In the genomic region with DNA sequence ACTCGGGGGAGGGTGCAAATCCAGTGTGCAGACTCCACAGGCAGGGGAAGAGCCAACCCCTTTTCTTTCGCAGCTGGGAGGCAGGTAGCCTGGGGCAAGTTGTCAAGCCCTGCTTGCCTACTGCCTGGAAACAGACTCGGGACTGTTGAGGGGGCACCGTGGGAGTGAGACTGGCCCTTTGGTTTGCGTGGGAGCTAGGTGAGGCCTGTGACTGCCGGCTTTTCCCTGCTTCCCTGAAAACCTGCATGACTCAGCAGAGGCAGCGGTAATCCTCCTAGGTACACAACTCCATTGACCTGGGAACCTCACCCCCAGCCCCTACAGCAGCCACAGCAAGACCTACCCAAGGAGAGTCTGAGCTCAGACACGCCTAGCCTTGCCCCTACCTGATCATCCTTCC, we compare ENCODE assay signal across 27 cellular contexts.
"Had no signal": no experiment of that assay in that cellular context is flagged by ENCODE, and none has a peak within 500 bp of the region (broad histone marks: within the 10 kb centered on the region; RNA-seq: fewer than 3 reads in every experiment).

No MANE protein-coding gene starts in this region.

- H3K27ac Mint-ChIP-seq: natural killer cell; nephron; neural progenitor cell; progenitor cell of endocrine pancreas; stimulated activated effector memory CD8-positive, alpha-beta T cell treated with anti-CD3 and anti-CD28 coated beads, Interleukin-12 subunit alpha, Interleukin-12 subunit beta, amount 100 ng/mL, for 72 hours; stimulated activated naive B cell treated with anti-CD40 and anti-IgM and Interleukin-4, amounts not matched to agents 10 μg/mL and 1 μg/mL and 100 μg/mL, for 72 hours; stimulated activated naive CD8-positive, alpha-beta T cell treated with anti-CD3 and anti-CD28 coated beads, Interleukin-15, Interleukin-2, amounts not matched to agents 100 ng/mL and 50 ng/mL, for 24 hours had no signal

- H3K36me3 Mint-ChIP-seq: natural killer cell; neural progenitor cell; stimulated activated effector memory CD8-positive, alpha-beta T cell treated with anti-CD3 and anti-CD28 coated beads, Interleukin-12 subunit alpha, Interleukin-12 subunit beta, amount 100 ng/mL, for 72 hours; stimulated activated naive B cell treated with anti-CD40 and anti-IgM and Interleukin-4, amounts not matched to agents 10 μg/mL and 1 μg/mL and 100 μg/mL, for 72 hours had no signal

- H3K4me3 ChIP-seq: neural progenitor cell, pancreas, psoas muscle, right lobe of liver, sigmoid colon, stomach, thoracic aorta, thyroid gland, tibial nerve, upper lobe of left lung, vagina had no signal

- H3K27ac ChIP-seq: neural progenitor cell, neutrophil, pancreas, psoas muscle, right lobe of liver, sigmoid colon, stomach, thoracic aorta, thyroid gland, tibial nerve, upper lobe of left lung, vagina had no signal

- H3K4me3 Mint-ChIP-seq: natural killer cell; nephron; neural progenitor cell; stimulated activated effector memory CD8-positive, alpha-beta T cell treated with anti-CD3 and anti-CD28 coated beads, Interleukin-12 subunit alpha, Interleukin-12 subunit beta, amount 100 ng/mL, for 72 hours; stimulated activated naive B cell treated with anti-CD40 and anti-IgM and Interleukin-4, amounts not matched to agents 10 μg/mL and 1 μg/mL and 100 μg/mL, for 72 hours; stimulated activated naive CD8-positive, alpha-beta T cell treated with anti-CD3 and anti-CD28 coated beads, Interleukin-15, Interleukin-2, amounts not matched to agents 100 ng/mL and 50 ng/mL, for 24 hours had no signal

- H3K4me1 Mint-ChIP-seq: natural killer cell; nephron; neural progenitor cell; stimulated activated effector memory CD8-positive, alpha-beta T cell treated with anti-CD3 and anti-CD28 coated beads, Interleukin-12 subunit alpha, Interleukin-12 subunit beta, amount 100 ng/mL, for 72 hours; stimulated activated naive B cell treated with anti-CD40 and anti-IgM and Interleukin-4, amounts not matched to agents 10 μg/mL and 1 μg/mL and 100 μg/mL, for 72 hours had no signal

- H3K27me3 Mint-ChIP-seq: progenitor cell of endocrine pancreas; stimulated activated naive B cell treated with anti-CD40 and anti-IgM and Interleukin-4, amounts not matched to agents 10 μg/mL and 1 μg/mL and 100 μg/mL, for 72 hours; stimulated activated naive CD8-positive, alpha-beta T cell treated with anti-CD3 and anti-CD28 coated beads, Interleukin-15, Interleukin-2, amounts not matched to agents 100 ng/mL and 50 ng/mL, for 24 hours had no signal

- H2AFZ ChIP-seq: neural progenitor cell had no signal

- ATAC-seq: natural killer cell; pancreas; psoas muscle; right cardiac atrium; right lobe of liver; stimulated activated effector memory CD8-positive, alpha-beta T cell treated with anti-CD3 and anti-CD28 coated beads, Interleukin-12 subunit alpha, Interleukin-12 subunit beta, amount 100 ng/mL, for 72 hours; stimulated activated naive B cell treated with anti-CD40 and anti-IgM and Interleukin-4, amounts not matched to agents 10 μg/mL and 1 μg/mL and 100 μg/mL, for 72 hours had no signal

- H3K4me1 ChIP-seq: neural progenitor cell, pancreas, psoas muscle, right lobe of liver, sigmoid colon, stomach, thyroid gland, tibial nerve, upper lobe of left lung, vagina had no signal

- DNase-seq: natural killer cell; nucleus accumbens; psoas muscle; right lobe of liver; sigmoid colon; small intestine; stimulated activated CD4-positive, alpha-beta T cell treated with anti-CD3 and anti-CD28 coated beads, Interleukin-15, amount 100 ng/mL, for 24 hours; stimulated activated CD4-positive, alpha-beta T cell treated with anti-CD3 and anti-CD28 coated beads, Interleukin-2, amount 100 ng/mL, for 24 hours; stimulated activated CD4-positive, alpha-beta T cell treated with anti-CD3 and anti-CD28 coated beads, Interleukin-2, amount 100 ng/mL, for 48 hours; stimulated activated CD4-positive, alpha-beta T cell treated with anti-CD3 and anti-CD28 coated beads, Interleukin-4, amount 100 ng/mL, for 24 hours; stimulated activated naive B cell treated with anti-CD40 and anti-IgM and Interleukin-4, amounts not matched to agents 10 μg/mL and 1 μg/mL and 100 μg/mL, for 72 hours; stimulated activated naive CD4-positive, alpha-beta T cell treated with Interleukin-2 at 50 U/mL for 16 hours; stomach; thyroid gland; trophoblast cell; upper lobe of left lung had no signal

- H3K27me3 ChIP-seq: neural progenitor cell, neutrophil, pancreas, right lobe of liver, sigmoid colon, stomach, thyroid gland, tibial nerve, upper lobe of left lung, vagina had no signal

- H3K4me2 ChIP-seq: neural progenitor cell had no signal

- H3K36me3 ChIP-seq: neural progenitor cell, neutrophil, pancreas, right lobe of liver, sigmoid colon, stomach, thoracic aorta, thyroid gland, tibial nerve, upper lobe of left lung, vagina had no signal
